In the genomic region with DNA sequence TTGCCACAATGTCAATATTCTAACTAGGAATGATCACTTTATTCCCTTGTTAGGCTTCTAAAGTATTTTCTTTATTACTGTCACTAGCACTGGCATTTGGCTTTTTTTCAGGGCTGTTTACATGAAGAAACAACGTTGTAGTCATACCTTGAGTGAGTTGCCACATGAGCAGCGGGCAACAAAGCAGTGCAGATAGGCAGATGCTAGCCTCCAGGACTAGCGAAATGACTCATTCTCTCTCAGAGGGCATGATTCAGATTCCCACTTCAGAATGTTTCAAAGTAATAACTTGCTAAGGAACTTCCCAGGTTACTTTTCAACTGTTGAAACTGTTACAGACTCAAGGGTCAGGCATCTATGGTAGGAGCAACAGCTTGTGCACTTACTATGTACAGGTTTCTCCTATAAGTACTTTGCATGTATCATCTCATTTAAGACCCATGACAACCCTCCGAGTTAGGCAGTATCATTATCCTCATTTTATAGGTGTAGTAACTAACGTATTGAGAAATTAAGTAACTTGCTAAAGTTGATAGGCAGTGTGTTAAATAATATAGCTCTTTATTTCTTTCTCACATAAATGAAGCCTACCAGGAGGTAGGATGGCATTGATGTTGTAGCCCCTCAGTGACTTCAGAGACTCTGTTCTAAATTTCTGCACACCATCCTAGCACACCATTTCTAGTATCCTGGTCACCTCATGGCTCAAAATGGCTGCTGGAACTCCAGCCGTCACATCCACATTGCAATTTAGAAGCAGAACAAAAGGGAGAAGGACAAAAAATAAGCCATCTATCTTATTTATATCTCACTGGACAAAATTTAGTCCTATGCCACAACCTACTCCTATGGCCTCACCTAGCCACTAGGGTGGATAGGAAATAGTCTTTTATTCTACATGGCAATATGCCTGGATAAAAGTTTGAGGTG, we compare ENCODE assay signal across 10 cellular contexts.
DNase-seq lines count a peak whose midpoint lies in the region; ATAC-seq, FAIRE-seq and TF ChIP-seq lines count a peak whose summit lies in the region.
"Had no signal": no experiment of that assay in that cellular context is flagged by ENCODE, and none has a peak within 500 bp of the region (broad histone marks: within the 10 kb centered on the region; RNA-seq: fewer than 3 reads in every experiment).

No MANE protein-coding gene starts in this region.

- H3K36me3 ChIP-seq in HEK293 (ENCODE audit: control insufficient read depth in 2 of 2, insufficient read depth in 1 of 2, low read length in 2 of 2): no peaks in the 10 kb centered on the region

- in situ Hi-C loops in G401 (cut with HindIII; ENCODE audit: low sequenced_read_pairs): no loop called here

- H3K27ac Mint-ChIP-seq in WTC11: no peak overlapping the region

- FAIRE-seq in frontal cortex (lab: Jason Lieb, UNC): no peak

- CTCF ChIA-PET in HEK293 (lab: Yijun Ruan, JAX): no interaction called here
- CTCF ChIA-PET in WTC11 (lab: Charles Lee): no interaction called here

- H3K4me1 ChIP-seq in HEK293 (ENCODE audit: control insufficient read depth, insufficient read depth, low read length): peaks cover 6% of the 10 kb centered on the region; the same call in 1 of the 2 replicates

- H3K27ac ChIP-seq in HEK293 (ENCODE audit: extremely low read depth, low read depth, low read length): no peak overlapping the region
- H3K27ac ChIP-seq: coronary artery had no signal

- POLR2A ChIA-PET in HEK293 (lab: Yijun Ruan, JAX): no interaction called here
- POLR2A ChIA-PET in WTC11 (lab: Charles Lee): no interaction called here

- H3K4me1 Mint-ChIP-seq in WTC11: no peaks in the 10 kb centered on the region; the same call in 1 of the 2 replicates

- H3K36me3 Mint-ChIP-seq in WTC11: no peaks in the 10 kb centered on the region

- H3K4me3 ChIP-seq in HEK293 (ENCODE audit: low read depth, low read length): no peak overlapping the region
- H3K4me3 ChIP-seq: coronary artery had no signal

- peaks cover 8% of the 10 kb centered on the region for H3K9me3 Mint-ChIP-seq in WTC11

- no peaks in the 10 kb centered on the region for H3K27me3 Mint-ChIP-seq in WTC11 (ENCODE audit: low read depth)

- TF ChIP-seq CTCF in HEK293 (tag by site-specific recombination; IDR thresholded peaks at IDR 0.05) (no peak), WTC11 (IDR thresholded peaks at IDR 0.05) (no peak)

- H3K9me3 ChIP-seq in HEK293 (ENCODE audit: control insufficient read depth, insufficient read depth, low read depth, low read length): no peaks in the 10 kb centered on the region

- DNase-seq in GM03348 (ENCODE audit: low spot score) (peak; percentile 12), kidney glomerular epithelial cell (lab: John Stamatoyannopoulos, UW) (peak; percentile 53), islet precursor cell (no peak), frontal cortex (ENCODE audit: low spot score in 2 of 2) (no peak), G401 (ENCODE audit: low spot score) (no peak), WTC11 (ENCODE audit: low spot score) (no peak)
- DNase-seq: NCI-H2171 treated with DMSO at 0.1 percent for 48 hours had no signal

- peak; percentile 85 for ATAC-seq in activated CD4-positive, CD25-positive, alpha-beta regulatory T cell treated with anti-CD3 and anti-CD28 coated beads, Interleukin-2, amount 50 U/mL, for 24 hours
- ATAC-seq in WTC11: no peak

- H3K4me3 Mint-ChIP-seq in WTC11: no peak overlapping the region

TF ChIP-seq in HEK293, 187 proteins besides CTCF, POLR2A, EP300 and RAD21:
- TF ChIP-seq SETDB1 (IDR thresholded peaks at IDR 0.05; ENCODE audit: insufficient read length, low read length) (peak; percentile 65), GLI2 (tag by site-specific recombination; IDR thresholded peaks at IDR 0.05; ENCODE audit: borderline replicate concordance, low read depth) (no peak), ZNF221 (tag by site-specific recombination; IDR thresholded peaks at IDR 0.05; ENCODE audit: borderline replicate concordance) (no peak), ZBTB20 (tag by site-specific recombination; IDR thresholded peaks at IDR 0.05) (peak; percentile 42; the same call in 1 of the 2 replicates), ZNF664 (tag by site-specific recombination; IDR thresholded peaks at IDR 0.05) (peak; percentile 54), SCRT2 (tag by site-specific recombination; IDR thresholded peaks at IDR 0.05) (peak; percentile 51)

TF ChIP-seq in WTC11, 78 proteins besides CTCF, POLR2A, EP300 and RAD21:
- TF ChIP-seq ZNF416 (CRISPR knock-in tag; IDR thresholded peaks at IDR 0.05): no peak
- TF ChIP-seq ETV6 (CRISPR knock-in tag; IDR thresholded peaks at IDR 0.05): no peak

Comparison
In these comparisons a context has a peak if more than half of its experiments do, and no peak if none do; other contexts are left out.
1. DNase-seq: peak in GM03348 (single experiment) and kidney glomerular epithelial cell (single experiment); none in islet precursor cell (single experiment), frontal cortex (0 of 2), G401 (single experiment) and WTC11 (single experiment).